In the genomic region with DNA sequence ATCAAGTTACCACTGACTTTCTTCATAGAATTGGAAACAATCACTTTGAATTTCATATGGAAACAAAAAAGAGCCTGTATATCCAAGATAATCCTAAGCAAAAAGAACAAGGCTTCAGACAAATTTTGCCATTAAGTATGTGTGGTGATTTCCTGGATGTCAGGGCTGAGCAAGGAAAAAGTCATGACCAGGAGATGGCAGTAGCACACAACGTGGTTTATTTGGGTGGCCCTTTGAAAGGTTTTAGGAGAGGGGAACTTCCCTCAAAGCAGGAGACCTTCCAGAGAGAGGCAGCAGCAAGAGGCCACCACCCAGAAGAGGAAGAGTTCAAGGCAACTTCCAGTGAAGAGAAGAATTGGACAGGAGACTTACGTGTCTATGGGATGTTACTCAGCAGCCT, we compare ENCODE assay signal across 9 cellular contexts. TPM values are rescaled to one million over a fixed set of nuclear protein-coding genes. Genes with fewer than 3 reads are reported as not detected.
DNase-seq lines count a peak whose midpoint lies in the region; ATAC-seq and TF ChIP-seq lines count a peak whose summit lies in the region.
"Had no signal": no experiment of that assay in that cellular context is flagged by ENCODE, and none has a peak within 500 bp of the region (broad histone marks: within the 10 kb centered on the region; RNA-seq: fewer than 3 reads in every experiment).

No MANE protein-coding gene starts in this region.

- H3K79me2 ChIP-seq in neural progenitor cell (ENCODE audit: low read depth): no peaks in the 10 kb centered on the region

- no peak overlapping the region for H3K4me2 ChIP-seq in neural progenitor cell

- H3K36me3 ChIP-seq in neural progenitor cell: no peaks in the 10 kb centered on the region
- no peaks in the 10 kb centered on the region for H3K36me3 ChIP-seq in ovary

- no peak overlapping the region for H3K9ac ChIP-seq in neural progenitor cell

- no peaks in the 10 kb centered on the region for H4K20me1 ChIP-seq in neural progenitor cell (ENCODE audit: low read depth)

- intact Hi-C loops in left colon (cut with DNase I, micrococcal nuclease): no loop called here
- intact Hi-C loops in ovary (cut with DNase I): no loop called here

- 3 to 15% (median 12%) methylated on average over 2 of the region's 2 CpGs for WGBS in ovary, 3 donors

- DNase-seq in NCI-H82 (lab: John Stamatoyannopoulos, UW): peak; percentile 47
- DNase-seq in NCI-H82 treated with DMSO at 0.1 percent for 48 hours (lab: John Stamatoyannopoulos, UW; ENCODE audit: unreplicated experiment): no peak
- no peak for DNase-seq in activated naive CD4-positive, alpha-beta T cell treated with anti-CD3 and anti-CD28 coated beads, Interleukin-2, amount 50 U/mL, for 72 hours (ENCODE audit: low spot score in 2 of 2)
- DNase-seq in neural progenitor cell (ENCODE audit: low spot score): peak; percentile 39
- no peak for DNase-seq in hepatic stellate cell (ENCODE audit: low spot score)
- DNase-seq in left colon: no peak
- DNase-seq in ovary: no peak
- DNase-seq: natural killer cell had no signal

- H3K36me3 Mint-ChIP-seq in activated naive CD4-positive, alpha-beta T cell treated with anti-CD3 and anti-CD28 coated beads, Interleukin-2, amount 50 U/mL, for 72 hours: no peaks in the 10 kb centered on the region
- no peaks in the 10 kb centered on the region for H3K36me3 Mint-ChIP-seq in neural progenitor cell
- H3K36me3 Mint-ChIP-seq: natural killer cell had no signal

- ATAC-seq in HG03442 (IDR thresholded peaks at IDR 0.05; ENCODE audit: unreplicated experiment) (peak; percentile 57), left colon (no peak)
- peak in 1 of 2 donors; percentile 31 for ATAC-seq in activated naive CD4-positive, alpha-beta T cell treated with anti-CD3 and anti-CD28 coated beads, Interleukin-2, amount 50 U/mL, for 72 hours

- no peaks in the 10 kb centered on the region for H3K4me1 ChIP-seq in neural progenitor cell
- H3K4me1 ChIP-seq in ovary (ENCODE audit: insufficient read depth): no peaks in the 10 kb centered on the region

- TF ChIP-seq CTCF in neural progenitor cell (IDR thresholded peaks at IDR 0.05) (peak; percentile 54), ovary (IDR thresholded peaks at IDR 0.05) (no peak)

- TF ChIP-seq EP300 in ovary (IDR thresholded peaks at IDR 0.05): no peak

- no peak overlapping the region for H3K27ac ChIP-seq in neural progenitor cell
- no peak overlapping the region for H3K27ac ChIP-seq in ovary

- H3K27me3 ChIP-seq in neural progenitor cell: no peaks in the 10 kb centered on the region
- no peaks in the 10 kb centered on the region for H3K27me3 ChIP-seq in ovary

- no peaks in the 10 kb centered on the region for H3F3A ChIP-seq in neural progenitor cell (ENCODE audit: low read depth)

- peaks cover 5% of the 10 kb centered on the region for H3K27me3 Mint-ChIP-seq in neural progenitor cell (ENCODE audit: insufficient read depth, low read depth)

- H3K9me3 ChIP-seq in neural progenitor cell (ENCODE audit: low read depth) (no peaks in the 10 kb centered on the region), ovary (no peaks in the 10 kb centered on the region)

- no peak overlapping the region for H3K4me3 ChIP-seq in neural progenitor cell
- no peak overlapping the region for H3K4me3 ChIP-seq in ovary

- H3K9me3 Mint-ChIP-seq in activated naive CD4-positive, alpha-beta T cell treated with anti-CD3 and anti-CD28 coated beads, Interleukin-2, amount 50 U/mL, for 72 hours: no peaks in the 10 kb centered on the region
- peaks cover 3% of the 10 kb centered on the region for H3K9me3 Mint-ChIP-seq in neural progenitor cell
- H3K9me3 Mint-ChIP-seq: natural killer cell had no signal

- no peak for TF ChIP-seq POLR2A in ovary (IDR thresholded peaks at IDR 0.05)

- H3K4me3 Mint-ChIP-seq in neural progenitor cell: no peak overlapping the region
- H3K4me3 Mint-ChIP-seq: natural killer cell had no signal

- H3K4me1 Mint-ChIP-seq in neural progenitor cell: no peaks in the 10 kb centered on the region
- H3K4me1 Mint-ChIP-seq: natural killer cell had no signal

- H2AFZ ChIP-seq in neural progenitor cell (replicated peaks): no peak overlapping the region

- peak overlapping the region; percentile 11 to 70 for H3K27ac Mint-ChIP-seq in activated naive CD4-positive, alpha-beta T cell treated with anti-CD3 and anti-CD28 coated beads, Interleukin-2, amount 50 U/mL, for 72 hours
- H3K27ac Mint-ChIP-seq in neural progenitor cell: no peak overlapping the region
- H3K27ac Mint-ChIP-seq: natural killer cell had no signal

RNA-seq across cellular contexts. Expression of a gene that starts 18.1 kb away (rescaled TPM):
- total RNA-seq in activated naive CD4-positive, alpha-beta T cell treated with anti-CD3 and anti-CD28 coated beads, Interleukin-2, amount 50 U/mL, for 72 hours: 1 to 10 TPM; 4.1 to 7.3 TPM
- total RNA-seq in neural progenitor cell (ENCODE audit: low replicate concordance) (8.3 and 9.7 TPM in 2 replicates), left colon (1 to 10 TPM; 5.2 to 7.5 TPM), ovary (10 to 100 TPM in 3 of 7 donors, 1 to 10 TPM in 4; 8.5 to 13.6 (median 9.7) TPM)
- 1 to 10 TPM; 4.3 to 7.3 TPM for polyA plus RNA-seq in ovary

Comparison
In these comparisons a context has a peak if more than half of its experiments do, and no peak if none do; other contexts are left out.
1. DNase-seq: peak in NCI-H82 (single experiment) and neural progenitor cell (single experiment); none in NCI-H82 treated with DMSO at 0.1 percent for 48 hours (single experiment), activated naive CD4-positive, alpha-beta T cell treated with anti-CD3 and anti-CD28 coated beads, Interleukin-2, amount 50 U/mL, for 72 hours (0 of 2), hepatic stellate cell (single experiment), left colon (0 of 2) and ovary (0 of 5).